12 cellular contexts compared by ENCODE assay signal in genomic region chr5:68652507-68652906, GRCh38.
DNase-seq lines count a peak whose midpoint lies in the region; ATAC-seq and TF ChIP-seq lines count a peak whose summit lies in the region.
"Had no signal": no experiment of that assay in that cellular context is flagged by ENCODE, and none has a peak within 500 bp of the region (broad histone marks: within the 10 kb centered on the region; RNA-seq: fewer than 3 reads in every experiment).

No MANE protein-coding gene starts in this region.

- no peaks in the 10 kb centered on the region for H3K9me3 Mint-ChIP-seq in activated CD8-positive, alpha-beta T cell treated with anti-CD3 and anti-CD28 coated beads, Interleukin-2, amount 10 ng/mL, durations not matched to agents 7 days and 5 days (ENCODE audit: insufficient read depth)

- H3K4me3 ChIP-seq in skeletal muscle satellite cell (ENCODE audit: low read length) = no peak overlapping the region
- H3K4me3 ChIP-seq: upper lobe of right lung had no signal

- no peak overlapping the region for H3K4me3 Mint-ChIP-seq in activated CD8-positive, alpha-beta T cell treated with anti-CD3 and anti-CD28 coated beads, Interleukin-2, amount 10 ng/mL, durations not matched to agents 7 days and 5 days

- H3K27me3 ChIP-seq in skeletal muscle satellite cell (ENCODE audit: control insufficient read depth, insufficient read depth, low read length) = no peaks in the 10 kb centered on the region
- H3K27me3 ChIP-seq: upper lobe of right lung had no signal

- H3K36me3 ChIP-seq in skeletal muscle satellite cell (ENCODE audit: insufficient read depth, low read length) = no peaks in the 10 kb centered on the region
- H3K36me3 ChIP-seq: upper lobe of right lung had no signal

- POLR2A ChIA-PET in RWPE1 (lab: Yijun Ruan, JAX; ENCODE audit: low non-redundant PET) = no interaction called here
- POLR2A ChIA-PET in activated CD8-positive, alpha-beta T cell treated with anti-CD3 and anti-CD28 coated beads, Interleukin-2, amount 10 ng/mL, durations not matched to agents 7 days and 5 days (lab: Charles Lee) = no interaction called here

- H3K9ac ChIP-seq in skeletal muscle satellite cell (ENCODE audit: low read depth, low read length) = no peak overlapping the region

- H3K27ac ChIP-seq in RWPE1 = no peak overlapping the region
- H3K27ac ChIP-seq: upper lobe of right lung had no signal

- no peaks in the 10 kb centered on the region for H3K27me3 Mint-ChIP-seq in activated CD8-positive, alpha-beta T cell treated with anti-CD3 and anti-CD28 coated beads, Interleukin-2, amount 10 ng/mL, durations not matched to agents 7 days and 5 days (ENCODE audit: low read depth)

- H3K4me1 Mint-ChIP-seq in activated CD8-positive, alpha-beta T cell treated with anti-CD3 and anti-CD28 coated beads, Interleukin-2, amount 10 ng/mL, durations not matched to agents 7 days and 5 days (ENCODE audit: low read depth) = no peaks in the 10 kb centered on the region

- H3K9me3 ChIP-seq in skeletal muscle satellite cell (replicated peaks; ENCODE audit: low read length) = no peaks in the 10 kb centered on the region
- H3K9me3 ChIP-seq: upper lobe of right lung had no signal

- H3K4me2 ChIP-seq in skeletal muscle satellite cell (ENCODE audit: low read length) = peak overlapping the region; percentile 2

- ATAC-seq in HG03175 (IDR thresholded peaks at IDR 0.05; ENCODE audit: unreplicated experiment) = no peak
- ATAC-seq in activated CD8-positive, alpha-beta T cell treated with anti-CD3 and anti-CD28 coated beads, Interleukin-2, amount 10 ng/mL, durations not matched to agents 7 days and 5 days = no peak
- ATAC-seq: upper lobe of right lung had no signal

- H3K36me3 Mint-ChIP-seq in activated CD8-positive, alpha-beta T cell treated with anti-CD3 and anti-CD28 coated beads, Interleukin-2, amount 10 ng/mL, durations not matched to agents 7 days and 5 days (ENCODE audit: low read depth) = no peaks in the 10 kb centered on the region

- CTCF ChIA-PET in RWPE1 (lab: Yijun Ruan, JAX) = no interaction called here
- CTCF ChIA-PET in activated CD8-positive, alpha-beta T cell treated with anti-CD3 and anti-CD28 coated beads, Interleukin-2, amount 10 ng/mL, durations not matched to agents 7 days and 5 days (lab: Charles Lee) = no interaction called here

- peaks cover 14% of the 10 kb centered on the region for H3K4me1 ChIP-seq in skeletal muscle satellite cell (ENCODE audit: control insufficient read depth, insufficient read depth, low read length)
- H3K4me1 ChIP-seq: upper lobe of right lung had no signal

- DNase-seq in NCI-H2171 treated with DMSO at 0.1 percent for 48 hours (lab: John Stamatoyannopoulos, UW) (peak; percentile 37), NCI-H2171 (lab: John Stamatoyannopoulos, UW) (no peak), RWPE1 (ENCODE audit: low spot score) (peak; percentile 63), glomerular visceral epithelial cell (ENCODE audit: extremely low spot score) (peak; percentile 10), NCI-H1694 treated with DMSO at 0.1 percent for 48 hours (lab: John Stamatoyannopoulos, UW) (no peak)
- no peak for DNase-seq in activated CD8-positive, alpha-beta T cell treated with anti-CD3 and anti-CD28 coated beads, Interleukin-2, amount 10 ng/mL, durations not matched to agents 7 days and 5 days
- DNase-seq: ACHN, erythroblast, NCI-H82, upper lobe of right lung had no signal

- no peak for TF ChIP-seq CTCF in RWPE1 (conservative IDR thresholded peaks at IDR 0.05; ENCODE audit: low read depth)

- H3K27ac Mint-ChIP-seq in activated CD8-positive, alpha-beta T cell treated with anti-CD3 and anti-CD28 coated beads, Interleukin-2, amount 10 ng/mL, durations not matched to agents 7 days and 5 days = no peak overlapping the region

Comparison
In these comparisons a context has a peak if more than half of its experiments do, and no peak if none do; other contexts are left out.
1. DNase-seq: peak in NCI-H2171 treated with DMSO at 0.1 percent for 48 hours (single experiment), RWPE1 (single experiment) and glomerular visceral epithelial cell (single experiment); none in NCI-H2171 (single experiment), activated CD8-positive, alpha-beta T cell treated with anti-CD3 and anti-CD28 coated beads, Interleukin-2, amount 10 ng/mL, durations not matched to agents 7 days and 5 days (single experiment) and NCI-H1694 treated with DMSO at 0.1 percent for 48 hours (single experiment).